ENCODE assay signal across 27 cellular contexts in genomic region chr11:72139500-72139899, GRCh38. TPM values are rescaled to one million over a fixed set of nuclear protein-coding genes. Genes with fewer than 3 reads are reported as not detected.
"Had no signal": no experiment of that assay in that cellular context is flagged by ENCODE, and none has a peak within 500 bp of the region (broad histone marks: within the 10 kb centered on the region; RNA-seq: fewer than 3 reads in every experiment).

No MANE protein-coding gene starts in this region.

- H3K4me3 ChIP-seq: Peyer's patch, SK-N-MC had no signal

- ATAC-seq: activated CD8-positive, alpha-beta memory T cell treated with anti-CD3 and anti-CD28 coated beads, Interleukin-2, amount 10 ng/mL, durations not matched to agents 7 days and 5 days; Right ventricle myocardium inferior; T-cell had no signal

- H3K4me3 Mint-ChIP-seq: activated B cell treated with CpG ODN at 0.5 μM for 24 hours; activated CD4-positive, alpha-beta T cell treated with anti-CD3 and anti-CD28 coated beads, Interleukin-2, amount 10 ng/mL, durations not matched to agents 24 days and 14 days; activated CD8-positive, alpha-beta memory T cell treated with anti-CD3 and anti-CD28 coated beads, Interleukin-2, amount 10 ng/mL, durations not matched to agents 7 days and 5 days; activated naive CD4-positive, alpha-beta T cell treated with anti-CD3 and anti-CD28 coated beads for 36 hours; activated naive CD8-positive, alpha-beta T cell; activated T-cell treated with anti-CD3 and anti-CD28 coated beads, Interleukin-2, amount 50 U/mL, for 24 hours; activated T-helper 1 cell treated with anti-CD3 and anti-CD28 coated beads, Interleukin-12 subunit alpha, Interleukin-12 subunit beta, Interleukin-2, Interleukin-4 antibody, amounts not matched to agents 30 ng/mL and 10 ng/mL and 1 ng/mL, durations not matched to agents 14 hours and 24 hours and 36 hours; T-cell had no signal

- H3K27ac ChIP-seq: brain microvascular endothelial cell, Peyer's patch, SK-N-MC had no signal

- H3K27me3 ChIP-seq: brain microvascular endothelial cell, Peyer's patch had no signal

- H3K36me3 ChIP-seq: brain microvascular endothelial cell, Peyer's patch had no signal

- H3K9me3 Mint-ChIP-seq: activated B cell treated with CpG ODN at 0.5 μM for 24 hours; activated CD4-positive, alpha-beta T cell treated with anti-CD3 and anti-CD28 coated beads, Interleukin-2, amount 10 ng/mL, durations not matched to agents 24 days and 14 days; activated naive CD4-positive, alpha-beta T cell treated with anti-CD3 and anti-CD28 coated beads for 36 hours; activated T-cell treated with anti-CD3 and anti-CD28 coated beads, Interleukin-2, amount 50 U/mL, for 24 hours; T-cell had no signal

- H3K36me3 Mint-ChIP-seq: activated naive CD8-positive, alpha-beta T cell; T-cell had no signal

- H3K27ac Mint-ChIP-seq: activated B cell treated with CpG ODN at 0.5 μM for 24 hours; activated CD8-positive, alpha-beta memory T cell treated with anti-CD3 and anti-CD28 coated beads, Interleukin-2, amount 10 ng/mL, durations not matched to agents 7 days and 5 days; activated naive CD4-positive, alpha-beta T cell treated with anti-CD3 and anti-CD28 coated beads for 36 hours; activated naive CD8-positive, alpha-beta T cell; activated T-cell treated with anti-CD3 and anti-CD28 coated beads, Interleukin-2, amount 50 U/mL, for 24 hours; activated T-helper 1 cell treated with anti-CD3 and anti-CD28 coated beads, Interleukin-12 subunit alpha, Interleukin-12 subunit beta, Interleukin-2, Interleukin-4 antibody, amounts not matched to agents 30 ng/mL and 10 ng/mL and 1 ng/mL, durations not matched to agents 14 hours and 24 hours and 36 hours; T-cell had no signal

- H3K9me3 ChIP-seq: Peyer's patch had no signal

- H3K4me1 ChIP-seq: Peyer's patch had no signal

- DNase-seq: activated B cell treated with CpG ODN at 0.5 μM for 24 hours; activated CD4-positive, alpha-beta T cell treated with anti-CD3 and anti-CD28 coated beads for 1 hour; activated CD4-positive, alpha-beta T cell treated with anti-CD3 and anti-CD28 coated beads, Interleukin-2, amount 10 ng/mL, durations not matched to agents 24 days and 14 days; activated CD4-positive, alpha-beta T cell treated with anti-CD3 and anti-CD28 coated beads, Interleukin-2, amount 50 U/mL, for 48 hours; activated CD8-positive, alpha-beta memory T cell treated with anti-CD3 and anti-CD28 coated beads, Interleukin-2, amount 10 ng/mL, durations not matched to agents 7 days and 5 days; activated gamma-delta T cell; activated naive CD4-positive, alpha-beta T cell treated with anti-CD3 and anti-CD28 coated beads for 36 hours; activated T-cell treated with anti-CD3 and anti-CD28 coated beads, Interleukin-2, amount 50 U/mL, for 24 hours; amygdala; brain microvascular endothelial cell; cerebellar nuclear complex; MM.1S; NCI-H1105; NCI-H1436; NCI-H1694 treated with DMSO at 0.1 percent for 48 hours; NCI-H2029 treated with DMSO at 0.1 percent for 48 hours; NCI-H524; Peyer's patch; T-cell; T-helper 2 cell; T1000 had no signal

- FAIRE-seq: TTC549 had no signal

RNA-seq across cellular contexts. Expression of gene FOLR3, which starts 4.0 kb away (rescaled TPM):
- total RNA-seq: activated B cell treated with CpG ODN at 0.5 μM for 24 hours; activated CD4-positive, alpha-beta T cell treated with anti-CD3 and anti-CD28 coated beads, Interleukin-2, amount 10 ng/mL, durations not matched to agents 24 days and 14 days; activated CD8-positive, alpha-beta memory T cell treated with anti-CD3 and anti-CD28 coated beads, Interleukin-2, amount 10 ng/mL, durations not matched to agents 7 days and 5 days; activated naive CD4-positive, alpha-beta T cell treated with anti-CD3 and anti-CD28 coated beads for 36 hours; activated T-helper 1 cell treated with anti-CD3 and anti-CD28 coated beads, Interleukin-12 subunit alpha, Interleukin-12 subunit beta, Interleukin-2, Interleukin-4 antibody, amounts not matched to agents 30 ng/mL and 10 ng/mL and 1 ng/mL, durations not matched to agents 14 hours and 24 hours and 36 hours; cardiac septum; Peyer's patch; T-cell had no signal

RNA-seq across cellular contexts. Expression of gene TOMT, which starts 33.8 kb away (rescaled TPM):
- total RNA-seq: activated B cell treated with CpG ODN at 0.5 μM for 24 hours; activated CD4-positive, alpha-beta T cell treated with anti-CD3 and anti-CD28 coated beads, Interleukin-2, amount 10 ng/mL, durations not matched to agents 24 days and 14 days; activated naive CD4-positive, alpha-beta T cell treated with anti-CD3 and anti-CD28 coated beads for 36 hours; activated T-helper 1 cell treated with anti-CD3 and anti-CD28 coated beads, Interleukin-12 subunit alpha, Interleukin-12 subunit beta, Interleukin-2, Interleukin-4 antibody, amounts not matched to agents 30 ng/mL and 10 ng/mL and 1 ng/mL, durations not matched to agents 14 hours and 24 hours and 36 hours; cardiac septum; Peyer's patch; Right ventricle myocardium inferior had no signal

RNA-seq across cellular contexts. Expression of gene FOLR1, which starts 52.4 kb away (rescaled TPM):
- total RNA-seq: activated B cell treated with CpG ODN at 0.5 μM for 24 hours; activated CD4-positive, alpha-beta T cell treated with anti-CD3 and anti-CD28 coated beads, Interleukin-2, amount 10 ng/mL, durations not matched to agents 24 days and 14 days; activated CD8-positive, alpha-beta memory T cell treated with anti-CD3 and anti-CD28 coated beads, Interleukin-2, amount 10 ng/mL, durations not matched to agents 7 days and 5 days; activated naive CD4-positive, alpha-beta T cell treated with anti-CD3 and anti-CD28 coated beads for 36 hours; activated T-helper 1 cell treated with anti-CD3 and anti-CD28 coated beads, Interleukin-12 subunit alpha, Interleukin-12 subunit beta, Interleukin-2, Interleukin-4 antibody, amounts not matched to agents 30 ng/mL and 10 ng/mL and 1 ng/mL, durations not matched to agents 14 hours and 24 hours and 36 hours; Peyer's patch had no signal
